Comparison of ENCODE assay signal across 13 cellular contexts in the genomic region with DNA sequence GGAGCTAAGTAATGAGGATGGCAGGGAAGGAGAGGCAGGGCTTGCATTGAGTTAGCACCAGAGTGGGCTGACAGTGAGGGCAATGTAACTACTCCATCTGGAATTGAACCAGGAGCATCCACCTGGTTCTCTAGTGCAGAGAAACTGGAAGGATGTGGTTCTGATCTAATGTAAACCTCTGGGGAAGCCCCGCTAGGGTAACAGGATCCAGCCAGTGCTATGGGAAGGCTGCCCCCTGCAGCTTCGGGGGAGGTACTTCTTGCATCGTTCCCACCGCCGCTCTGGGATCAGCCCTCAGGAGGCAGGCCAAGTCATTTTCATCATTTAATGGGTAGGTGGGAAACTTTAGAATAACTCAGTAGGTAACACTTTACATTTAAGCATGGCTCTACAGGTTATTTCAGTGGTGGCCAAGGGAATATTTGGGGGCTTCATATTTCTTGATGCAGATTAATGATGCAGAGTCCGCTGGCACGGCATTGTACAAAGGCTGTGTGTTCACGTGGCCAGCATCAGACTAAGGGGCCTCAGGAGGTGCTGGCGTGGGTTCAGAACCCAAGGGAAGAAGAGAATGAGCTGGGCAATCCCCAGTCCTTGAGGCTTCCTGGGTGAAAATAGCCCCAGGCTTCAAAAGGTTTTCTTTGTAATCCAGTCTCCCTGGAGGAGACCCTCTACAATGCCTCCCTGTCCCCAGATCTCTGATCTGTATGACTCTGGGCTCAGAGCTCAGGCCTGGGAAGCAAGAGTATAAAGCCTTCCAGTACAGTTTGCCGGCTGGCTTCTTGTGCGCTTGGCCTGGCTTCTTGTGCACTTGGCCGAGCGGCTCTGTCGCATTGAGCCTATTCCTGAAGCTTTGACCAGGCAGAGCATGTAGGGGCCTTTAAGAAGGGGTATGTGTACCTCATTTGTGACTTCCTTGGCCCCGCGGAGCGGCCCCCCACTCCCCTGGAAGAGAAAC. TPM values are rescaled to one million over a fixed set of nuclear protein-coding genes. Genes with fewer than 3 reads are reported as not detected.
DNase-seq lines count a peak whose midpoint lies in the region; TF ChIP-seq lines count a peak whose summit lies in the region.
"Had no signal": no experiment of that assay in that cellular context is flagged by ENCODE, and none has a peak within 500 bp of the region (broad histone marks: within the 10 kb centered on the region; RNA-seq: fewer than 3 reads in every experiment).

No MANE protein-coding gene starts in this region.

- peaks cover 20% of the 10 kb centered on the region for H3K9me3 Mint-ChIP-seq in osteocyte (ENCODE audit: unreplicated experiment)

- H3K4me1 ChIP-seq in HAP-1 = no peaks in the 10 kb centered on the region
- H3K4me1 ChIP-seq in ovary (ENCODE audit: insufficient read depth) = no peaks in the 10 kb centered on the region

- peak in 53 of 56 donors; percentile 20 to 73 (median 54) for TF ChIP-seq CTCF in dorsolateral prefrontal cortex (IDR thresholded peaks at IDR 0.05 in 54 of 56, conservative IDR thresholded peaks at IDR 0.05 in 2 of 56; ENCODE audit: low read depth in 1 of 56, partially characterized antibody in 56 of 56)
- peak; percentile 13 for TF ChIP-seq CTCF in osteocyte (IDR thresholded peaks at IDR 0.05)
- TF ChIP-seq CTCF in ovary (IDR thresholded peaks at IDR 0.05) = no peak

- H3K9me3 ChIP-seq in HAP-1 (no peaks in the 10 kb centered on the region), ovary (no peaks in the 10 kb centered on the region)
- H3K9me3 ChIP-seq: neutrophil had no signal

- H3K36me3 Mint-ChIP-seq in osteocyte (ENCODE audit: unreplicated experiment) = no peaks in the 10 kb centered on the region

- no peaks in the 10 kb centered on the region for H3K4me1 Mint-ChIP-seq in osteocyte (ENCODE audit: unreplicated experiment)

- no peak for TF ChIP-seq POLR2A in ovary (IDR thresholded peaks at IDR 0.05)

- H3K27ac ChIP-seq in dorsolateral prefrontal cortex (peak overlapping the region in 1 of 59 donors; percentile 8), ovary (no peak overlapping the region)
- H3K27ac ChIP-seq: neutrophil had no signal

- H3K27me3 ChIP-seq in HAP-1 (ENCODE audit: low read depth) (no peaks in the 10 kb centered on the region), dorsolateral prefrontal cortex (no peaks in the 10 kb centered on the region), ovary (no peaks in the 10 kb centered on the region)
- H3K27me3 ChIP-seq: neutrophil had no signal

- H3K36me3 ChIP-seq in HAP-1 (replicated peaks) = no peaks in the 10 kb centered on the region
- H3K36me3 ChIP-seq in ovary = no peaks in the 10 kb centered on the region
- H3K36me3 ChIP-seq: neutrophil had no signal

- no peak overlapping the region for H3K27ac Mint-ChIP-seq in osteocyte (ENCODE audit: unreplicated experiment)
- H3K27ac Mint-ChIP-seq: activated T-cell treated with anti-CD3 and anti-CD28 coated beads, Interleukin-2, amount 50 U/mL, for 72 hours; T-helper 2 cell treated with Interferon-gamma antibody and Interleukin-4, amounts not matched to agents 5 μg/mL and 100 μg/mL, for 36 hours had no signal

- no peaks in the 10 kb centered on the region for H3K27me3 Mint-ChIP-seq in osteocyte (ENCODE audit: unreplicated experiment)

- WGBS in ovary, 3 donors = 89 to 92% (median 91%) methylated on average over 17 of the region's 17 CpGs

- DNase-seq in NCI-H748 (lab: John Stamatoyannopoulos, UW; ENCODE audit: unreplicated experiment) (peak; percentile 39), NCI-H748 treated with DMSO at 0.1 percent for 48 hours (lab: John Stamatoyannopoulos, UW) (no peak), HAP-1 (ENCODE audit: low spot score in 2 of 2) (peak; percentile 14 to 65), dorsolateral prefrontal cortex (peak in 2 of 10 donors; percentile 21 to 47), osteocyte (ENCODE audit: extremely low spot score, unreplicated experiment) (no peak), retina (no peak), ovary (no peak), NCI-H446 (lab: John Stamatoyannopoulos, UW) (no peak)
- DNase-seq: activated T-cell treated with anti-CD3 and anti-CD28 coated beads, Interleukin-2, amount 50 U/mL, for 72 hours; cortex of kidney; NCI-H226 had no signal

- intact Hi-C loops in dorsolateral prefrontal cortex (cut with DNase I) = no loop called here
- intact Hi-C loops in ovary (cut with DNase I) = no loop called here

- H3K4me3 ChIP-seq in HAP-1 (no peak overlapping the region), dorsolateral prefrontal cortex (peak overlapping the region in 1 of 59 donors; percentile 15), ovary (no peak overlapping the region)

- TF ChIP-seq EP300 in ovary (IDR thresholded peaks at IDR 0.05) = no peak

- in situ Hi-C loops in HAP-1 (cut with MboI; ENCODE audit: low sequenced_read_pairs) = loop anchor here (25.0 kb wide), 1 partner anchor 460 kb away; no protein-coding TSS in a partner anchor

- H3K4me3 Mint-ChIP-seq in osteocyte (ENCODE audit: unreplicated experiment) = no peak overlapping the region
- H3K4me3 Mint-ChIP-seq: activated T-cell treated with anti-CD3 and anti-CD28 coated beads, Interleukin-2, amount 50 U/mL, for 72 hours; T-helper 2 cell treated with Interferon-gamma antibody and Interleukin-4, amounts not matched to agents 5 μg/mL and 100 μg/mL, for 36 hours had no signal

RNA-seq across cellular contexts. Expression of gene KAZN, which starts 26.4 kb away (rescaled TPM):
- total RNA-seq in dorsolateral prefrontal cortex = 10 to 100 TPM; 51.1 to 93.6 (median 76.3) TPM
- 43.3 and 47.1 TPM in 2 replicates for total RNA-seq in osteocyte
- 10 to 100 TPM; 18.2 to 56.4 (median 28.4) TPM for total RNA-seq in ovary
- 10 to 100 TPM; 10.1 to 13.8 TPM for polyA plus RNA-seq in ovary

Comparison
In these comparisons a context has a peak if more than half of its experiments do, and no peak if none do; other contexts are left out.
1. DNase-seq: peak in NCI-H748 (single experiment) and HAP-1 (2 of 2); none in NCI-H748 treated with DMSO at 0.1 percent for 48 hours (single experiment), osteocyte (single experiment), retina (single experiment), ovary (0 of 5) and NCI-H446 (0 of 2).
2. CTCF ChIP-seq: peak in dorsolateral prefrontal cortex (53 of 56) and osteocyte (single experiment); none in ovary (0 of 3).